Comparison of ENCODE assay signal across 12 cellular contexts in genomic region chr6:44057238-44057930, GRCh38.
DNase-seq lines count a peak whose midpoint lies in the region; ATAC-seq, FAIRE-seq and TF ChIP-seq lines count a peak whose summit lies in the region.
"Had no signal": no experiment of that assay in that cellular context is flagged by ENCODE, and none has a peak within 500 bp of the region (broad histone marks: within the 10 kb centered on the region; RNA-seq: fewer than 3 reads in every experiment).

No MANE protein-coding gene starts in this region.

- H3K9ac ChIP-seq in keratinocyte (ENCODE audit: control insufficient read depth, extremely low read depth, insufficient read depth, low read length), result no peak overlapping the region

- CTCF ChIA-PET in HEK293 (lab: Yijun Ruan, JAX), result interaction anchor here (0.6 to 3.1 kb wide), 15 partner anchors 8 to 392 kb away, joined by 3 to 24 read pairs (median 4); partner anchors contain the start of gene VEGFA

- no peak overlapping the region for H3K27ac ChIP-seq in HEK293 (ENCODE audit: extremely low read depth, low read depth, low read length)
- peak overlapping the region; percentile 97 for H3K27ac ChIP-seq in brain microvascular endothelial cell
- H3K27ac ChIP-seq in keratinocyte (ENCODE audit: control insufficient read depth, insufficient read depth, low read length), result no peak overlapping the region
- H3K27ac ChIP-seq in substantia nigra (ENCODE audit: low read depth, low read length, poor library complexity, severe bottlenecking), result peak overlapping the region; percentile 26

- no peak for ATAC-seq in GM21390 (IDR thresholded peaks at IDR 0.05; ENCODE audit: unreplicated experiment)

- TF ChIP-seq CTCF in HEK293 (tag by site-specific recombination; IDR thresholded peaks at IDR 0.05), result no peak
- TF ChIP-seq CTCF in brain microvascular endothelial cell (IDR thresholded peaks at IDR 0.05; ENCODE audit: low read depth, low read length, missing control alignments), result no peak
- TF ChIP-seq CTCF in keratinocyte (optimal IDR thresholded peaks at IDR 0.05 in 1 of 3, IDR thresholded peaks at IDR 0.05 in 1 of 3, conservative IDR thresholded peaks at IDR 0.05 in 1 of 3; ENCODE audit: extremely low read depth in 1 of 3, insufficient read depth in 2 of 3, low read length in 3 of 3), result no peak
- TF ChIP-seq CTCF in nephron progenitor cell (IDR thresholded peaks at IDR 0.05), result no peak

- in situ Hi-C loops in brain microvascular endothelial cell (cut with HindIII; ENCODE audit: low pct_ligation_motif_present, low sequenced_read_pairs), result no loop called here

- H3K4me3 Mint-ChIP-seq in nephron progenitor cell, result no peak overlapping the region
- H3K4me3 Mint-ChIP-seq: activated CD4-positive, alpha-beta T cell treated with anti-CD3 and anti-CD28 coated beads, Interleukin-2, amount 10 ng/mL, durations not matched to agents 7 days and 5 days; memory B cell had no signal

- no peaks in the 10 kb centered on the region for H3K79me2 ChIP-seq in keratinocyte (ENCODE audit: control insufficient read depth, insufficient read depth, low read length)

- H3K27ac Mint-ChIP-seq in nephron progenitor cell, result no peak overlapping the region
- H3K27ac Mint-ChIP-seq: activated CD4-positive, alpha-beta T cell treated with anti-CD3 and anti-CD28 coated beads, Interleukin-2, amount 10 ng/mL, durations not matched to agents 7 days and 5 days; memory B cell had no signal

- H3K4me3 ChIP-seq in HEK293 (ENCODE audit: low read depth, low read length), result no peak overlapping the region
- no peak overlapping the region for H3K4me3 ChIP-seq in brain microvascular endothelial cell (ENCODE audit: low read depth, low read length)
- H3K4me3 ChIP-seq in keratinocyte (ENCODE audit: control insufficient read depth in 2 of 3, extremely low read depth in 1 of 3, insufficient read depth in 2 of 3, low read depth in 1 of 3, low read length in 3 of 3), result no peak overlapping the region

- H3K36me3 Mint-ChIP-seq in nephron progenitor cell (ENCODE audit: low read depth), result peaks cover 5% of the 10 kb centered on the region

- peaks cover 40% of the 10 kb centered on the region for H3K4me1 Mint-ChIP-seq in nephron progenitor cell

- no peaks in the 10 kb centered on the region for H3K4me1 ChIP-seq in HEK293 (ENCODE audit: control insufficient read depth, insufficient read depth, low read length)
- peaks cover 54% of the 10 kb centered on the region for H3K4me1 ChIP-seq in keratinocyte (ENCODE audit: control insufficient read depth, extremely low read depth, insufficient read depth, low read length)

- H2AFZ ChIP-seq in keratinocyte (ENCODE audit: control insufficient read depth, low read length), result no peak overlapping the region

- H3K9me3 Mint-ChIP-seq in nephron progenitor cell, result peaks cover 6% of the 10 kb centered on the region

- POLR2A ChIA-PET in HEK293 (lab: Yijun Ruan, JAX), result interaction anchor here (0.8 to 2.8 kb wide), 4 partner anchors 14 to 287 kb away, joined by 4 to 12 read pairs (median 8); partner anchors contain the start of gene VEGFA

- H3K27me3 ChIP-seq in brain microvascular endothelial cell (replicated peaks), result no peaks in the 10 kb centered on the region
- H3K27me3 ChIP-seq in keratinocyte (ENCODE audit: control insufficient read depth, extremely low read depth, insufficient read depth, low read length), result no peaks in the 10 kb centered on the region

- DNase-seq in brain microvascular endothelial cell (no peak), keratinocyte (ENCODE audit: low read depth, low spot score) (no peak), substantia nigra (lab: John Stamatoyannopoulos, UW) (no peak), C1 segment of cervical spinal cord (lab: John Stamatoyannopoulos, UW) (no peak), nephron progenitor cell (no peak)
- DNase-seq: activated CD4-positive, alpha-beta T cell treated with anti-CD3 and anti-CD28 coated beads, Interleukin-2, amount 10 ng/mL, durations not matched to agents 7 days and 5 days; activated effector memory CD4-positive, alpha-beta T cell treated with anti-CD3 and anti-CD28 coated beads, Interleukin-2, amount 50 U/mL, for 16 hours; NCI-H1105; retina had no signal

- H4K20me1 ChIP-seq in keratinocyte (ENCODE audit: control insufficient read depth, extremely low read depth, insufficient read depth, low read length), result no peaks in the 10 kb centered on the region

- H3K9me3 ChIP-seq in HEK293 (ENCODE audit: control insufficient read depth, insufficient read depth, low read depth, low read length) (no peaks in the 10 kb centered on the region), keratinocyte (ENCODE audit: control insufficient read depth, low read depth, low read length) (no peaks in the 10 kb centered on the region)

- peaks cover 7% of the 10 kb centered on the region for H3K27me3 Mint-ChIP-seq in nephron progenitor cell (ENCODE audit: low read depth, poor library complexity)

- no peaks in the 10 kb centered on the region for H3K9me1 ChIP-seq in keratinocyte (ENCODE audit: control insufficient read depth, extremely low read depth, insufficient read depth, low read length)

- no peak for FAIRE-seq in keratinocyte (lab: Jason Lieb, UNC)

- H3K4me2 ChIP-seq in keratinocyte (ENCODE audit: control insufficient read depth, extremely low read depth, insufficient read depth, low read depth, low read length), result peak overlapping the region; percentile 34

- dilution Hi-C loops in keratinocyte (cut with MboI; ENCODE audit: extremely low pct_ligation_motif_present, low sequenced_read_pairs), result no loop called here

- H3K36me3 ChIP-seq in HEK293 (ENCODE audit: control insufficient read depth in 2 of 2, insufficient read depth in 1 of 2, low read length in 2 of 2) (no peaks in the 10 kb centered on the region), brain microvascular endothelial cell (replicated peaks) (no peaks in the 10 kb centered on the region), keratinocyte (ENCODE audit: control insufficient read depth in 2 of 2, extremely low read depth in 1 of 2, insufficient read depth in 2 of 2, low read length in 2 of 2) (no peaks in the 10 kb centered on the region)

TF ChIP-seq in HEK293, 187 proteins besides CTCF, POLR2A, EP300 and RAD21:
- TF ChIP-seq ZNF548 (tag by site-specific recombination; IDR thresholded peaks at IDR 0.05), result peak; percentile 14; the same call in 1 of the 2 replicates
- no peak for TF ChIP-seq ZBTB20 (tag by site-specific recombination; IDR thresholded peaks at IDR 0.05)
- 0 out of 2 replicates have a peak, but pooled peaks have one; percentile 17 for TF ChIP-seq ZBTB17 (tag by site-specific recombination; IDR thresholded peaks at IDR 0.05)
- peak; percentile 50; the same call in 1 of the 2 replicates for TF ChIP-seq PRDM10 (tag by site-specific recombination; IDR thresholded peaks at IDR 0.05)
- peak; percentile 70 for TF ChIP-seq ZFHX2 (tag by site-specific recombination; conservative IDR thresholded peaks at IDR 0.05)
- no peak for TF ChIP-seq ZNF132 (tag by site-specific recombination; IDR thresholded peaks at IDR 0.05; ENCODE audit: borderline replicate concordance)
- TF ChIP-seq WT1 (tag by site-specific recombination; IDR thresholded peaks at IDR 0.05), result 0 out of 2 replicates have a peak, but pooled peaks have one; percentile 33
- 0 out of 2 replicates have a peak, but pooled peaks have one; percentile 8 for TF ChIP-seq EGR2 (tag by site-specific recombination; IDR thresholded peaks at IDR 0.05; ENCODE audit: low read depth)
- no peak for TF ChIP-seq ZNF514 (tag by site-specific recombination; IDR thresholded peaks at IDR 0.05)

Comparison
In these comparisons a context has a peak if more than half of its experiments do, and no peak if none do; other contexts are left out.
1. H3K27ac ChIP-seq: peak in brain microvascular endothelial cell (single experiment) and substantia nigra (single experiment); none in HEK293 (single experiment) and keratinocyte (single experiment).